Comparison of ENCODE assay signal across 17 cellular contexts in the genomic region with DNA sequence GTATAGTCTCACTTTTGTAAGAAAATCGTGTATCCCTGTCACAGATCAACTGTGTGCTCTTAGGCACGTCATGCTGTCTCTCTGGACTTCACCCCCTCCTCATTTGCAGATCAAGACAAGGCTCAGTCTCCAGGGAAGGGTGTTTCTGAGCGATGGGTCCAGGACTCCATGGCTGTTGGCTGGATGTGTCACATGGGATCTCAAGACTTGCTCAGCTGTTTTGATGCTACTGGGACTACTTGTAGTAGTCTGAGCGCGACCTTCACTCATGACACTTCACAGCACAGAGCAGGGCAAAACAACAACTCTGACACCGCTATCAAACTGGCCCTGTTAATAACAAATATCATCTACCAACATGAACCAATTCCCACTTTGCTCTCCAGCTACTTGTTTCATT. TPM values are rescaled to one million over a fixed set of nuclear protein-coding genes. Genes with fewer than 3 reads are reported as not detected.
DNase-seq lines count a peak whose midpoint lies in the region; ATAC-seq and TF ChIP-seq lines count a peak whose summit lies in the region.
"Had no signal": no experiment of that assay in that cellular context is flagged by ENCODE, and none has a peak within 500 bp of the region (broad histone marks: within the 10 kb centered on the region; RNA-seq: fewer than 3 reads in every experiment).

No MANE protein-coding gene starts in this region.

- H3K4me3 Mint-ChIP-seq in GM23338 (no peak overlapping the region), nephron progenitor cell (no peak overlapping the region), T-helper 17 cell (no peak overlapping the region)

- H3K79me2 ChIP-seq in GM23338 (replicated peaks; ENCODE audit: insufficient read depth) (no peaks in the 10 kb centered on the region), smooth muscle cell (ENCODE audit: low read depth) (peaks cover under 1% of the 10 kb centered on the region)

- H3K9me2 ChIP-seq in GM23338 (ENCODE audit: insufficient read depth): no peaks in the 10 kb centered on the region

- no peaks in the 10 kb centered on the region; the same call in 2 of the 3 replicates for H3K36me3 Mint-ChIP-seq in GM23338 (ENCODE audit: low read depth)
- H3K36me3 Mint-ChIP-seq in nephron progenitor cell (ENCODE audit: low read depth): peaks cover 22% of the 10 kb centered on the region
- peaks cover 6% of the 10 kb centered on the region for H3K36me3 Mint-ChIP-seq in T-helper 17 cell (ENCODE audit: low read depth)

- no peaks in the 10 kb centered on the region for H4K20me1 ChIP-seq in GM23338 (replicated peaks; ENCODE audit: insufficient read depth)
- peaks cover 25% of the 10 kb centered on the region for H4K20me1 ChIP-seq in smooth muscle cell (ENCODE audit: low read depth)

- peaks cover 10% of the 10 kb centered on the region for H3K4me1 ChIP-seq in GM23338 (ENCODE audit: insufficient read depth)
- no peaks in the 10 kb centered on the region for H3K4me1 ChIP-seq in smooth muscle cell (ENCODE audit: low read depth)
- H3K4me1 ChIP-seq: A549 had no signal

- 82% methylated on average over 6 of the region's 6 CpGs for WGBS in smooth muscle cell (ENCODE audit: low lambda C conversion rate)

- H3K27ac Mint-ChIP-seq in GM23338: 0 out of 2 replicates have a peak overlapping the region, but pooled peaks have one; percentile 56
- H3K27ac Mint-ChIP-seq in nephron progenitor cell: peak overlapping the region; percentile 31
- no peak overlapping the region for H3K27ac Mint-ChIP-seq in T-helper 17 cell

- no peak for TF ChIP-seq CTCF in GM23338 (conservative IDR thresholded peaks at IDR 0.05; ENCODE audit: low read depth in 2 of 2)
- TF ChIP-seq CTCF in nephron progenitor cell (IDR thresholded peaks at IDR 0.05): no peak
- no peak for TF ChIP-seq CTCF in smooth muscle cell (IDR thresholded peaks at IDR 0.05; ENCODE audit: borderline replicate concordance, insufficient read depth, poor library complexity, severe bottlenecking)

- ATAC-seq in GM23338: no peak
- ATAC-seq in HG03159 (IDR thresholded peaks at IDR 0.05; ENCODE audit: unreplicated experiment): no peak
- ATAC-seq in HG03354 (IDR thresholded peaks at IDR 0.05; ENCODE audit: poor library complexity, severe bottlenecking, unreplicated experiment): no peak
- no peak for ATAC-seq in T-helper 17 cell
- ATAC-seq: A549 had no signal

- H3K9me3 Mint-ChIP-seq in GM23338 (no peaks in the 10 kb centered on the region), nephron progenitor cell (no peaks in the 10 kb centered on the region)

- no peak overlapping the region for H3K27ac ChIP-seq in GM23338 (ENCODE audit: low read depth)
- H3K27ac ChIP-seq in angular gyrus (ENCODE audit: low read depth, low read length): peak overlapping the region; percentile 27
- H3K27ac ChIP-seq in smooth muscle cell (ENCODE audit: low read depth): no peak overlapping the region
- H3K27ac ChIP-seq: A549 had no signal

- DNase-seq in GM23338 (ENCODE audit: low spot score): no peak
- DNase-seq in nephron progenitor cell: no peak
- DNase-seq in smooth muscle cell (lab: John Stamatoyannopoulos, UW; ENCODE audit: unreplicated experiment): no peak
- DNase-seq in T-helper 17 cell: no peak
- DNase-seq: DMS153; H7; Karpas-422; NCI-H1092 treated with DMSO at 0.1 percent for 48 hours; NCI-H345; NCI-H526; NK-92 treated with Interleukin-12 subunit alpha and Interleukin-12 subunit beta, amount 100 ng/mL, for 24 hours; RPMI8226 had no signal

- H2AFZ ChIP-seq in GM23338 (no peak overlapping the region), smooth muscle cell (ENCODE audit: low read depth) (no peak overlapping the region)

- no peaks in the 10 kb centered on the region for H3K9me3 ChIP-seq in smooth muscle cell (replicated peaks; ENCODE audit: low read depth)
- H3K9me3 ChIP-seq in T-helper 17 cell (ENCODE audit: control insufficient read depth, low read length, poor library complexity, severe bottlenecking): no peaks in the 10 kb centered on the region
- H3K9me3 ChIP-seq: A549, MG63 had no signal

- no peak overlapping the region for H3K4me2 ChIP-seq in GM23338
- H3K4me2 ChIP-seq in smooth muscle cell: peak overlapping the region; percentile 53
- H3K4me2 ChIP-seq: A549 had no signal

- H3K27me3 Mint-ChIP-seq in GM23338 (ENCODE audit: insufficient read depth, low read depth, poor library complexity): no peaks in the 10 kb centered on the region
- peaks cover 7% of the 10 kb centered on the region for H3K27me3 Mint-ChIP-seq in nephron progenitor cell (ENCODE audit: low read depth, poor library complexity)
- peaks cover 55% of the 10 kb centered on the region for H3K27me3 Mint-ChIP-seq in T-helper 17 cell

- peaks cover 17% of the 10 kb centered on the region for H3K4me1 Mint-ChIP-seq in GM23338
- H3K4me1 Mint-ChIP-seq in nephron progenitor cell: peaks cover 40% of the 10 kb centered on the region
- H3K4me1 Mint-ChIP-seq in T-helper 17 cell: no peaks in the 10 kb centered on the region

- H3K4me3 ChIP-seq in GM23338: no peak overlapping the region
- H3K4me3 ChIP-seq in smooth muscle cell: no peak overlapping the region
- H3K4me3 ChIP-seq: A549, MG63 had no signal

- H3K27me3 ChIP-seq in GM23338 (ENCODE audit: insufficient read depth) (no peaks in the 10 kb centered on the region), smooth muscle cell (ENCODE audit: low read depth) (no peaks in the 10 kb centered on the region)
- H3K27me3 ChIP-seq: MG63 had no signal

- no peak overlapping the region for H3K9ac ChIP-seq in smooth muscle cell (ENCODE audit: low read depth)

- H3F3A ChIP-seq in GM23338 (replicated peaks; ENCODE audit: low read depth) (no peaks in the 10 kb centered on the region), smooth muscle cell (ENCODE audit: low read depth) (no peaks in the 10 kb centered on the region)

- H3K36me3 ChIP-seq in GM23338 (ENCODE audit: insufficient read depth): no peaks in the 10 kb centered on the region
- no peaks in the 10 kb centered on the region for H3K36me3 ChIP-seq in smooth muscle cell (ENCODE audit: low read depth)
- H3K36me3 ChIP-seq: MG63 had no signal

TF ChIP-seq in GM23338, 12 proteins besides CTCF, POLR2A, EP300 and RAD21:
- TF ChIP-seq POLR2AphosphoS5 (IDR thresholded peaks at IDR 0.05; ENCODE audit: low read depth) (no peak), EZH2 (IDR thresholded peaks at IDR 0.05; ENCODE audit: low read depth, unreplicated experiment) (no peak), ZNF331 (CRISPR knock-in tag; IDR thresholded peaks at IDR 0.05; ENCODE audit: low read depth) (no peak)
- TF ChIP-seq, protein P1, sequence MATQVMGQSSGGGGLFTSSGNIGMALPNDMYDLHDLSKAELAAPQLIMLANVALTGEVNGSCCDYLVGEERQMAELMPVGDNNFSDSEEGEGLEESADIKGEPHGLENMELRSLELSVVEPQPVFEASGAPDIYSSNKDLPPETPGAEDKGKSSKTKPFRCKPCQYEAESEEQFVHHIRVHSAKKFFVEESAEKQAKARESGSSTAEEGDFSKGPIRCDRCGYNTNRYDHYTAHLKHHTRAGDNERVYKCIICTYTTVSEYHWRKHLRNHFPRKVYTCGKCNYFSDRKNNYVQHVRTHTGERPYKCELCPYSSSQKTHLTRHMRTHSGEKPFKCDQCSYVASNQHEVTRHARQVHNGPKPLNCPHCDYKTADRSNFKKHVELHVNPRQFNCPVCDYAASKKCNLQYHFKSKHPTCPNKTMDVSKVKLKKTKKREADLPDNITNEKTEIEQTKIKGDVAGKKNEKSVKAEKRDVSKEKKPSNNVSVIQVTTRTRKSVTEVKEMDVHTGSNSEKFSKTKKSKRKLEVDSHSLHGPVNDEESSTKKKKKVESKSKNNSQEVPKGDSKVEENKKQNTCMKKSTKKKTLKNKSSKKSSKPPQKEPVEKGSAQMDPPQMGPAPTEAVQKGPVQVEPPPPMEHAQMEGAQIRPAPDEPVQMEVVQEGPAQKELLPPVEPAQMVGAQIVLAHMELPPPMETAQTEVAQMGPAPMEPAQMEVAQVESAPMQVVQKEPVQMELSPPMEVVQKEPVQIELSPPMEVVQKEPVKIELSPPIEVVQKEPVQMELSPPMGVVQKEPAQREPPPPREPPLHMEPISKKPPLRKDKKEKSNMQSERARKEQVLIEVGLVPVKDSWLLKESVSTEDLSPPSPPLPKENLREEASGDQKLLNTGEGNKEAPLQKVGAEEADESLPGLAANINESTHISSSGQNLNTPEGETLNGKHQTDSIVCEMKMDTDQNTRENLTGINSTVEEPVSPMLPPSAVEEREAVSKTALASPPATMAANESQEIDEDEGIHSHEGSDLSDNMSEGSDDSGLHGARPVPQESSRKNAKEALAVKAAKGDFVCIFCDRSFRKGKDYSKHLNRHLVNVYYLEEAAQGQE (IDR thresholded peaks at IDR 0.05; ENCODE audit: unreplicated experiment): no peak

RNA-seq across cellular contexts. Expression of a gene that starts 36.2 kb away (rescaled TPM):
- total RNA-seq in GM23338 (2014; rRNA removed; shearing (Covaris generic)): 1.3 and 1.4 TPM in 2 replicates
- 0.95 and 1.3 TPM in 2 replicates for polyA plus RNA-seq in GM23338 (2016; fragmentation: Nextera tagmentation; extraction: Ambion mirVana)
- total RNA-seq in smooth muscle cell: 7.1 and 11.5 TPM in 2 replicates
- polyA plus RNA-seq in smooth muscle cell: 6.6 and 7.1 TPM in 2 replicates
- total RNA-seq in T-helper 17 cell: not detected
